19 cellular contexts compared by ENCODE assay signal in genomic region chr6:42336431-42336830, GRCh38.
A peak's percentile ranks its signal among the peaks of the same experiment; 100 is the strongest.
DNase-seq lines count a peak whose midpoint lies in the region; ATAC-seq and TF ChIP-seq lines count a peak whose summit lies in the region.
"Had no signal": no experiment of that assay in that cellular context is flagged by ENCODE, and none has a peak within 500 bp of the region (broad histone marks: within the 10 kb centered on the region; RNA-seq: fewer than 3 reads in every experiment).

No MANE protein-coding gene starts in this region.

- intact Hi-C loops in CD8-positive, alpha-beta T cell (cut with DNase I, micrococcal nuclease): no loop called here
- intact Hi-C loops in PC-9 (cut with micrococcal nuclease; ENCODE audit: unreplicated experiment): loop anchor here (5.0 kb wide), 1 partner anchor 109 kb away; no protein-coding TSS in a partner anchor

- 78% methylated on average over 5 of the region's 5 CpGs for WGBS in hepatocyte (ENCODE audit: low lambda C conversion rate, missing lambda C conversion rate)

- peak overlapping the region; percentile 27 for H3K27ac Mint-ChIP-seq in CD8-positive, alpha-beta T cell

- no TSS peak for BruUV-seq in PC-9 (replicated peaks; lab: Mats Ljungman, UMichigan)

- H3K9me3 ChIP-seq in CD8-positive, alpha-beta T cell (ENCODE audit: low read length): no peaks in the 10 kb centered on the region
- H3K9me3 ChIP-seq in hepatocyte (ENCODE audit: low read depth) (no peaks in the 10 kb centered on the region), PC-9 (ENCODE audit: insufficient read depth, low read depth) (no peaks in the 10 kb centered on the region)
- H3K9me3 ChIP-seq: HAP-1, MG63 had no signal

- peaks cover 29% of the 10 kb centered on the region for H3F3A ChIP-seq in PC-9 (ENCODE audit: insufficient read depth, low read depth)

- H3K4me3 Mint-ChIP-seq in CD8-positive, alpha-beta T cell: no peak overlapping the region

- in situ Hi-C loops in brain microvascular endothelial cell (cut with HindIII; ENCODE audit: low pct_ligation_motif_present, low sequenced_read_pairs): no loop called here

- DNase-seq in CD8-positive, alpha-beta T cell: no peak
- peak; percentile 67 for DNase-seq in D341Med (ENCODE audit: low spot score)
- no peak for DNase-seq in RWPE1 (ENCODE audit: low spot score)
- DNase-seq in hepatocyte (ENCODE audit: low spot score): peak; percentile 19
- DNase-seq in AML-193 (lab: John Stamatoyannopoulos, UW): no peak
- no peak for DNase-seq in PC-9
- no peak for DNase-seq in brain microvascular endothelial cell
- DNase-seq: ACHN, GF-D8, GM23248, Kasumi-1, MG63, NCI-H1105, NCI-H187, NCI-H2107, NCI-H510A, NCI-H748 treated with DMSO at 0.1 percent for 48 hours had no signal

- H3K79me2 ChIP-seq in hepatocyte: peaks cover 12% of the 10 kb centered on the region
- peaks cover 42% of the 10 kb centered on the region for H3K79me2 ChIP-seq in PC-9 (ENCODE audit: low read depth)

- no peaks in the 10 kb centered on the region for H3K9me3 Mint-ChIP-seq in CD8-positive, alpha-beta T cell

- H2AFZ ChIP-seq in hepatocyte: no peak overlapping the region
- H2AFZ ChIP-seq in PC-9: no peak overlapping the region
- H2AFZ ChIP-seq: GM23248 had no signal

- no peak for ATAC-seq in CD8-positive, alpha-beta T cell

- no peaks in the 10 kb centered on the region for H3K27me3 ChIP-seq in CD8-positive, alpha-beta T cell (ENCODE audit: insufficient read depth, low read length)
- H3K27me3 ChIP-seq in hepatocyte (no peaks in the 10 kb centered on the region), PC-9 (ENCODE audit: insufficient read depth, low read depth) (no peaks in the 10 kb centered on the region), brain microvascular endothelial cell (replicated peaks) (no peaks in the 10 kb centered on the region)
- H3K27me3 ChIP-seq: MG63 had no signal

- H3K4me3 ChIP-seq in CD8-positive, alpha-beta T cell (ENCODE audit: low read depth, low read length): no peak overlapping the region
- H3K4me3 ChIP-seq in hepatocyte (no peak overlapping the region), PC-9 (no peak overlapping the region), brain microvascular endothelial cell (ENCODE audit: low read depth, low read length) (no peak overlapping the region)
- H3K4me3 ChIP-seq: GM23248, HAP-1, MG63 had no signal

- H3K4me1 ChIP-seq in CD8-positive, alpha-beta T cell (ENCODE audit: insufficient read depth, low read length): no peaks in the 10 kb centered on the region
- peaks cover 15% of the 10 kb centered on the region for H3K4me1 ChIP-seq in hepatocyte (ENCODE audit: insufficient read depth)
- peaks cover 39% of the 10 kb centered on the region for H3K4me1 ChIP-seq in PC-9 (replicated peaks; ENCODE audit: insufficient read depth)
- H3K4me1 ChIP-seq: HAP-1 had no signal

- H4K20me1 ChIP-seq in hepatocyte (ENCODE audit: insufficient read depth, poor library complexity, severe bottlenecking) (no peaks in the 10 kb centered on the region), PC-9 (ENCODE audit: insufficient read depth) (no peaks in the 10 kb centered on the region)

- peaks cover 49% of the 10 kb centered on the region for H3K4me1 Mint-ChIP-seq in CD8-positive, alpha-beta T cell (ENCODE audit: low read depth)

- no peak for TF ChIP-seq CTCF in CD8-positive, alpha-beta T cell (IDR thresholded peaks at IDR 0.05)
- TF ChIP-seq CTCF in RWPE1 (conservative IDR thresholded peaks at IDR 0.05; ENCODE audit: low read depth): no peak
- TF ChIP-seq CTCF in hepatocyte (IDR thresholded peaks at IDR 0.05; ENCODE audit: poor library complexity): no peak
- TF ChIP-seq CTCF in PC-9 (conservative IDR thresholded peaks at IDR 0.05): no peak
- no peak for TF ChIP-seq CTCF in brain microvascular endothelial cell (IDR thresholded peaks at IDR 0.05; ENCODE audit: low read depth, low read length, missing control alignments)

- H3K4me2 ChIP-seq in hepatocyte: no peak overlapping the region
- H3K4me2 ChIP-seq in PC-9: no peak overlapping the region

- no peak overlapping the region for H3K27ac ChIP-seq in CD8-positive, alpha-beta T cell (ENCODE audit: low read depth, low read length)
- 0 out of 2 replicates have a peak overlapping the region, but pooled peaks have one; percentile 81 for H3K27ac ChIP-seq in RWPE1
- H3K27ac ChIP-seq in hepatocyte: no peak overlapping the region
- no peak overlapping the region for H3K27ac ChIP-seq in PC-9
- H3K27ac ChIP-seq in brain microvascular endothelial cell: no peak overlapping the region
- H3K27ac ChIP-seq: C4-2B, GM23248 had no signal

- CTCF ChIA-PET in CD8-positive, alpha-beta T cell (lab: Charles Lee): interaction anchor here (1.0 to 1.5 kb wide), 5 partner anchors 26 to 211 kb away, joined by 3 to 6 read pairs (median 4); no protein-coding TSS in a partner anchor
- CTCF ChIA-PET in RWPE1 (lab: Yijun Ruan, JAX): no interaction called here
- CTCF ChIA-PET in PC-9 (lab: Charles Lee): no interaction called here

- POLR2A ChIA-PET in CD8-positive, alpha-beta T cell (lab: Charles Lee): no interaction called here
- POLR2A ChIA-PET in RWPE1 (lab: Yijun Ruan, JAX; ENCODE audit: low non-redundant PET) (no interaction called here), PC-9 (lab: Charles Lee; ENCODE audit: unreplicated experiment) (no interaction called here)

- H3K36me3 Mint-ChIP-seq in CD8-positive, alpha-beta T cell: peaks cover 11% of the 10 kb centered on the region

- H3K9me2 ChIP-seq in hepatocyte (replicated peaks; ENCODE audit: insufficient read depth) (no peaks in the 10 kb centered on the region), PC-9 (ENCODE audit: insufficient read depth) (no peaks in the 10 kb centered on the region)

- no peaks in the 10 kb centered on the region for H3K27me3 Mint-ChIP-seq in CD8-positive, alpha-beta T cell (ENCODE audit: low read depth)

- H3K36me3 ChIP-seq in CD8-positive, alpha-beta T cell (ENCODE audit: insufficient read depth, low read length): no peaks in the 10 kb centered on the region
- H3K36me3 ChIP-seq in hepatocyte (replicated peaks; ENCODE audit: insufficient read depth, low read depth) (no peaks in the 10 kb centered on the region), PC-9 (ENCODE audit: low read depth) (peaks cover 3% of the 10 kb centered on the region; the same call in 1 of the 2 replicates), brain microvascular endothelial cell (replicated peaks) (no peaks in the 10 kb centered on the region)
- H3K36me3 ChIP-seq: HAP-1, MG63 had no signal

Comparison
In these comparisons a context has a peak if more than half of its experiments do, and no peak if none do; other contexts are left out.
1. DNase-seq: peak in D341Med (single experiment) and hepatocyte (single experiment); none in CD8-positive, alpha-beta T cell (0 of 7), RWPE1 (single experiment), AML-193 (0 of 2), PC-9 (0 of 2) and brain microvascular endothelial cell (single experiment).